Comparison of ENCODE assay signal across 8 cellular contexts in the genomic region with DNA sequence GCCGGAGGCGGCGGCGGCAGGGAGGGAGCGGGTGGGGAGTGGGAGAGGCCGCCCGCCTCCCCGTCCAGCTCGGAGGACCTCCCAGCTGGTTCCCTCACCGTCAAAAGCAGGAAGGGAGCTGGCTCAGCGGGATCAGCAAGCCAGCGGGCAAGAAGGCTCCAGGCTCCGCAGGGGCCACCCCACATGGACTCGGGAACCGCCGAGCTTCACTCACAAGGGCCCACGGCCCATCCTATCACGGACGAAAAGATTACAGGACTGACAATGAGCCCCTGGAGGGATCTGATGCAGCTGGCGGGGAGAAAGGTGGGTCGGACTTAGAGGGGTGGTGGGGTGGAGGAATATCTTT.
DNase-seq lines count a peak whose midpoint lies in the region; ATAC-seq and TF ChIP-seq lines count a peak whose summit lies in the region.
"Not testable (repeated sequence)": the region's sequence is repeated elsewhere in the genome, so short reads cannot be mapped to it uniquely, and the experiment has no call there.

No MANE protein-coding gene starts in this region.

- not testable (repeated sequence) for H3K4me1 Mint-ChIP-seq in Calu3 (ENCODE audit: low read depth, unreplicated experiment); central memory CD8-positive, alpha-beta T cell

- not testable (repeated sequence) for H3K9me3 Mint-ChIP-seq in Calu3 (ENCODE audit: low read depth, unreplicated experiment); central memory CD8-positive, alpha-beta T cell

- POLR2A ChIA-PET in IMR-90 (lab: Charles Lee; ENCODE audit: unreplicated experiment); SK-N-SH (lab: Yijun Ruan, JAX): not testable (repeated sequence)

- CTCF ChIA-PET in Calu3 (lab: Charles Lee); IMR-90 (lab: Yijun Ruan, JAX); SK-N-SH (lab: Yijun Ruan, JAX): not testable (repeated sequence)

- H3K27ac Mint-ChIP-seq in Calu3 (ENCODE audit: unreplicated experiment); central memory CD8-positive, alpha-beta T cell (ENCODE audit: low read depth): not testable (repeated sequence)

- not testable (repeated sequence) for H2BK120ac ChIP-seq in IMR-90 (ENCODE audit: low read depth, low read length)

- H3K27me3 ChIP-seq in H7 (ENCODE audit: control insufficient read depth, insufficient read depth, low read length); IMR-90 (ENCODE audit: control insufficient read depth, insufficient read depth, low read length); SK-N-SH (ENCODE audit: insufficient read depth); left ventricle myocardium inferior (ENCODE audit: low read depth); neural cell (ENCODE audit: insufficient read depth, low read depth, low read length): not testable (repeated sequence)

- not testable (repeated sequence) for H3K4me2 ChIP-seq in IMR-90 (ENCODE audit: low read depth, low read length); neural cell (ENCODE audit: low read length)
- H3K4me2 ChIP-seq in SK-N-SH, result peak overlapping the region; percentile 52

- not testable (repeated sequence) for H3K23ac ChIP-seq in IMR-90 (ENCODE audit: low read depth, low read length)

- not testable (repeated sequence) for H3K9me1 ChIP-seq in IMR-90 (ENCODE audit: insufficient read depth, low read length)

- H2BK5ac ChIP-seq in IMR-90 (ENCODE audit: low read depth, low read length, poor library complexity, severe bottlenecking), result not testable (repeated sequence)

- H2BK20ac ChIP-seq in IMR-90 (ENCODE audit: low read depth, low read length), result not testable (repeated sequence)

- not testable (repeated sequence) for H2AK9ac ChIP-seq in IMR-90 (replicated peaks; ENCODE audit: low read depth, low read length, poor library complexity)

- dilution Hi-C loops in IMR-90 (cut with HindIII; ENCODE audit: low sequenced_read_pairs, unreplicated experiment), result not testable (repeated sequence)

- TF ChIP-seq EP300 in SK-N-SH (IDR thresholded peaks at IDR 0.05; ENCODE audit: borderline replicate concordance in 1 of 2, low read depth in 1 of 2, low read length in 1 of 2); neural cell (conservative IDR thresholded peaks at IDR 0.05; ENCODE audit: poor library complexity, severe bottlenecking): not testable (repeated sequence)

- H3K36me3 Mint-ChIP-seq in Calu3 (ENCODE audit: insufficient read depth, unreplicated experiment); central memory CD8-positive, alpha-beta T cell (ENCODE audit: insufficient read depth): not testable (repeated sequence)

- H3K9me2 ChIP-seq in SK-N-SH; neural cell (ENCODE audit: insufficient read depth, low read length): not testable (repeated sequence)

- not testable (repeated sequence) for H3K4me1 ChIP-seq in IMR-90 (ENCODE audit: control insufficient read depth, insufficient read depth, low read length); SK-N-SH (ENCODE audit: control insufficient read depth in 1 of 2, insufficient read depth in 2 of 2, low read depth in 1 of 2, low read length in 1 of 2); left ventricle myocardium inferior

- WGBS in IMR-90 (ENCODE audit: extremely low coverage in 2 of 2, insufficient read length in 1 of 2), 2 experiments, result no CpG with 5 or more reads among the region's 21 CpGs
- WGBS in SK-N-SH (ENCODE audit: low lambda C conversion rate), result 23% methylated on average over 9 of the region's 21 CpGs

- not testable (repeated sequence) for H2AK5ac ChIP-seq in IMR-90 (ENCODE audit: low read depth, low read length)

- H3K79me1 ChIP-seq in IMR-90 (ENCODE audit: low read depth in 1 of 2, low read length in 2 of 2), result not testable (repeated sequence)

- intact Hi-C loops in Calu3 (cut with micrococcal nuclease; ENCODE audit: unreplicated experiment); IMR-90 (cut with micrococcal nuclease); left ventricle myocardium inferior (cut with micrococcal nuclease): not testable (repeated sequence)

- not testable (repeated sequence) for H4K91ac ChIP-seq in IMR-90 (ENCODE audit: insufficient read depth, low read depth, low read length)

- H3K14ac ChIP-seq in IMR-90 (replicated peaks; ENCODE audit: low read depth, low read length), result not testable (repeated sequence)

- not testable (repeated sequence) for H3K9ac ChIP-seq in IMR-90 (ENCODE audit: low read depth, low read length); SK-N-SH
- H3K9ac ChIP-seq in neural cell (ENCODE audit: low read length), result peak overlapping the region; percentile 47

- not testable (repeated sequence) for H3K4ac ChIP-seq in IMR-90 (ENCODE audit: low read depth, low read length)

- peak overlapping the region; percentile 50 for H3K4me3 Mint-ChIP-seq in Calu3 (ENCODE audit: low read depth, unreplicated experiment)
- H3K4me3 Mint-ChIP-seq in central memory CD8-positive, alpha-beta T cell, result peak overlapping the region; percentile 59

- not testable (repeated sequence) for H3K36me3 ChIP-seq in H7 (replicated peaks; ENCODE audit: control insufficient read depth, insufficient read depth, low read length); IMR-90 (ENCODE audit: control insufficient read depth, insufficient read depth, low read length); SK-N-SH (replicated peaks in 1 of 2; ENCODE audit: control insufficient read depth in 1 of 2, insufficient read depth in 2 of 2, low read length in 1 of 2); left ventricle myocardium inferior; neural cell (ENCODE audit: insufficient read depth, low read length)

- H3K27ac ChIP-seq in IMR-90 (ENCODE audit: insufficient read depth, low read length); SK-N-SH (ENCODE audit: low read depth in 2 of 2, low read length in 1 of 2); left ventricle myocardium inferior (replicated peaks); neural cell (ENCODE audit: low read length): not testable (repeated sequence)

- not testable (repeated sequence) for BruUV-seq in Calu3 (replicated peaks; lab: Mats Ljungman, UMichigan); IMR-90 (replicated peaks; lab: Mats Ljungman, UMichigan)

- DNase-seq in Calu3, result peak; percentile 15
- peak; percentile 5 for DNase-seq in H7
- not testable (repeated sequence) for DNase-seq in IMR-90; SK-N-SH; central memory CD8-positive, alpha-beta T cell (ENCODE audit: low spot score in 2 of 2); left ventricle myocardium inferior
- DNase-seq in superior temporal gyrus (ENCODE audit: extremely low spot score), result peak; percentile 9

- not testable (repeated sequence) for H4K8ac ChIP-seq in IMR-90 (ENCODE audit: low read depth in 2 of 2, low read length in 2 of 2)

- H3K56ac ChIP-seq in IMR-90 (ENCODE audit: extremely low read depth, insufficient read depth, low read length), result not testable (repeated sequence)

- not testable (repeated sequence) for H4K5ac ChIP-seq in IMR-90 (ENCODE audit: low read depth, low read length)

- H2AFZ ChIP-seq in IMR-90 (replicated peaks; ENCODE audit: low read length, poor library complexity); SK-N-SH (ENCODE audit: low read depth); neural cell (ENCODE audit: low read depth, low read length): not testable (repeated sequence)

- H3K79me2 ChIP-seq in SK-N-SH (ENCODE audit: insufficient read depth); neural cell (replicated peaks; ENCODE audit: insufficient read depth, low read length): not testable (repeated sequence)

- H3K9me3 ChIP-seq in IMR-90 (ENCODE audit: control insufficient read depth, insufficient read depth, low read length); SK-N-SH; left ventricle myocardium inferior (replicated peaks); neural cell (ENCODE audit: low read length): not testable (repeated sequence)

- not testable (repeated sequence) for H2BK15ac ChIP-seq in IMR-90 (ENCODE audit: low read depth, low read length)

- not testable (repeated sequence) for TF ChIP-seq RAD21 in IMR-90 (IDR thresholded peaks at IDR 0.05; ENCODE audit: low read length); SK-N-SH (IDR thresholded peaks at IDR 0.05; ENCODE audit: low read length); neural cell (conservative IDR thresholded peaks at IDR 0.05)

- in situ Hi-C loops in IMR-90 (cut with MboI; ENCODE audit: low sequenced_read_pairs), result not testable (repeated sequence)

- H4K20me1 ChIP-seq in IMR-90 (ENCODE audit: insufficient read depth, low read length); SK-N-SH (ENCODE audit: insufficient read depth); neural cell (ENCODE audit: insufficient read depth): not testable (repeated sequence)

- not testable (repeated sequence) for TF ChIP-seq POLR2A in IMR-90 (IDR thresholded peaks at IDR 0.05; ENCODE audit: low read depth, low read length)

- not testable (repeated sequence) for TF ChIP-seq CTCF in Calu3 (IDR thresholded peaks at IDR 0.05; ENCODE audit: unreplicated experiment); IMR-90 (conservative IDR thresholded peaks at IDR 0.05; ENCODE audit: low read depth, low read length); SK-N-SH (IDR thresholded peaks at IDR 0.05); left ventricle myocardium inferior (IDR thresholded peaks at IDR 0.05; ENCODE audit: borderline replicate concordance); neural cell (IDR thresholded peaks at IDR 0.05; ENCODE audit: poor library complexity, severe bottlenecking)

- H3F3A ChIP-seq in SK-N-SH (replicated peaks; ENCODE audit: insufficient read depth); neural cell (ENCODE audit: insufficient read depth, low read length, poor library complexity, severe bottlenecking): not testable (repeated sequence)

- ATAC-seq in IMR-90 (ENCODE audit: low read depth), result peak; percentile 9
- peak; percentile 4 for ATAC-seq in central memory CD8-positive, alpha-beta T cell (replicated peaks; ENCODE audit: extremely low read depth, poor library complexity, severe bottlenecking)

- peak overlapping the region; percentile 44 for H3K4me3 ChIP-seq in H7 (ENCODE audit: insufficient read depth, low read depth, low read length)
- not testable (repeated sequence) for H3K4me3 ChIP-seq in IMR-90 (ENCODE audit: insufficient read depth, low read depth, low read length)
- H3K4me3 ChIP-seq in SK-N-SH (ENCODE audit: low read depth in 2 of 2, low read length in 1 of 2), result peak overlapping the region; percentile 38 to 39; a peak in 3 of 4 replicates
- peak overlapping the region; percentile 66 for H3K4me3 ChIP-seq in left ventricle myocardium inferior
- H3K4me3 ChIP-seq in neural cell (ENCODE audit: low read length), result peak overlapping the region; percentile 60

- H3K27me3 Mint-ChIP-seq in Calu3 (ENCODE audit: unreplicated experiment); central memory CD8-positive, alpha-beta T cell: not testable (repeated sequence)

- H3K18ac ChIP-seq in IMR-90 (ENCODE audit: low read depth, low read length), result not testable (repeated sequence)
